8 cellular contexts compared by ENCODE assay signal in the genomic region with DNA sequence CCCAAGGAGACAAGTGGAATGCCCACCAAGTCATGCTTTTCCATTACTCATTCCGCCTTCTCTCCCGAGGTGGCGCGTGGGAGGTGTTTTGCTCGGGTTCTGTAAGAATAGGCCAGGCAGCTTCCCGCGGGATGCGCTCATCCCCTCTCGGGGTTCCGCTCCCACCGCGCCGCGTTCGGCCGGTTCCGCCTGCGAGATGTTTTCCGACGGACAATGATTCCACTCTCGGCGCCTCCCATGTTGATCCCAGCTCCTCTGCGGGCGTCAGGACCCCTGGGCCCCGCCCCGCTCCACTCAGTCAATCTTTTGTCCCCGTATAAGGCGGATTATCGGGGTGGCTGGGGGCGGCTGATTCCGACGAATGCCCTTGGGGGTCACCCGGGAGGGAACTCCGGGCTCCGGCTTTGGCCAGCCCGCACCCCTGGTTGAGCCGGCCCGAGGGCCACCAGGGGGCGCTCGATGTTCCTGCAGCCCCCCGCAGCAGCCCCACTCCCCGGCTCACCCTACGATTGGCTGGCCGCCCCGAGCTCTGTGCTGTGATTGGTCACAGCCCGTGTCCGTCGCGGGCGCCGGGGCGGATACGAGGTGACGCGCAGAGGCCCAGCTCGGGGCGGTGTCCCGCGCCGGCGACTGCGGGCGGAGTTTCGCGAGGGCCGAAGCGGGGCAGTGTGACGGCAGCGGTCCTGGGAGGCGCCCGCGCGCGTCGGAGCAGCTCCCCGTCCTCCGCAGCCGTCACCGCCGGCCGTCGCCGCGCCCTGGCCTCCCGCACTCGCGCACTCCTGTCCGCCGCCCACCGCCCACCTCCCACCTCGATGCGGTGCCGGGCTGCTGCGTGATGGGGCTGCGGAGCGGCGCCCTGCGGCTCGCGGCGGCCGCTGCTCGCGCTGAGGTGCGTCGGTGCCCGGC. TPM values are rescaled to one million over a fixed set of nuclear protein-coding genes. Genes with fewer than 3 reads are reported as not detected.
DNase-seq lines count a peak whose midpoint lies in the region; ATAC-seq and TF ChIP-seq lines count a peak whose summit lies in the region.

A gene with protein sequence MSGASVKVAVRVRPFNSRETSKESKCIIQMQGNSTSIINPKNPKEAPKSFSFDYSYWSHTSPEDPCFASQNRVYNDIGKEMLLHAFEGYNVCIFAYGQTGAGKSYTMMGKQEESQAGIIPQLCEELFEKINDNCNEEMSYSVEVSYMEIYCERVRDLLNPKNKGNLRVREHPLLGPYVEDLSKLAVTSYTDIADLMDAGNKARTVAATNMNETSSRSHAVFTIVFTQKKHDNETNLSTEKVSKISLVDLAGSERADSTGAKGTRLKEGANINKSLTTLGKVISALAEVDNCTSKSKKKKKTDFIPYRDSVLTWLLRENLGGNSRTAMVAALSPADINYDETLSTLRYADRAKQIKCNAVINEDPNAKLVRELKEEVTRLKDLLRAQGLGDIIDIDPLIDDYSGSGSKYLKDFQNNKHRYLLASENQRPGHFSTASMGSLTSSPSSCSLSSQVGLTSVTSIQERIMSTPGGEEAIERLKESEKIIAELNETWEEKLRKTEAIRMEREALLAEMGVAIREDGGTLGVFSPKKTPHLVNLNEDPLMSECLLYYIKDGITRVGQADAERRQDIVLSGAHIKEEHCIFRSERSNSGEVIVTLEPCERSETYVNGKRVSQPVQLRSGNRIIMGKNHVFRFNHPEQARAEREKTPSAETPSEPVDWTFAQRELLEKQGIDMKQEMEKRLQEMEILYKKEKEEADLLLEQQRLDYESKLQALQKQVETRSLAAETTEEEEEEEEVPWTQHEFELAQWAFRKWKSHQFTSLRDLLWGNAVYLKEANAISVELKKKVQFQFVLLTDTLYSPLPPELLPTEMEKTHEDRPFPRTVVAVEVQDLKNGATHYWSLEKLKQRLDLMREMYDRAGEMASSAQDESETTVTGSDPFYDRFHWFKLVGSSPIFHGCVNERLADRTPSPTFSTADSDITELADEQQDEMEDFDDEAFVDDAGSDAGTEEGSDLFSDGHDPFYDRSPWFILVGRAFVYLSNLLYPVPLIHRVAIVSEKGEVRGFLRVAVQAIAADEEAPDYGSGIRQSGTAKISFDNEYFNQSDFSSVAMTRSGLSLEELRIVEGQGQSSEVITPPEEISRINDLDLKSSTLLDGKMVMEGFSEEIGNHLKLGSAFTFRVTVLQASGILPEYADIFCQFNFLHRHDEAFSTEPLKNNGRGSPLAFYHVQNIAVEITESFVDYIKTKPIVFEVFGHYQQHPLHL (N-terminal part only) (plus strand): TSS at position 666 of the 906 bp plus-strand sequence. CDS start 21,759 bp downstream, outside the sequence.

- peak; percentile 96 to 99 (median 98) for TF ChIP-seq CTCF in right lobe of liver (IDR thresholded peaks at IDR 0.05)

- no peaks in the 10 kb centered on the region for H3K36me3 ChIP-seq in right lobe of liver

- peak; percentile 99 for ATAC-seq in GM19372 (IDR thresholded peaks at IDR 0.05; ENCODE audit: low read depth, unreplicated experiment)
- peak; percentile 91 for ATAC-seq in HG03558 (IDR thresholded peaks at IDR 0.05; ENCODE audit: extremely low read depth, unreplicated experiment)
- peak; percentile 91 to 98 (median 96) for ATAC-seq in right lobe of liver

- H3K9me3 ChIP-seq in right lobe of liver: no peaks in the 10 kb centered on the region

- peak; percentile 99 for TF ChIP-seq POLR2A in right lobe of liver (IDR thresholded peaks at IDR 0.05)

- intact Hi-C loops in right lobe of liver (cut with DNase I): loop anchor here (10.0 kb wide), 1 partner anchor 125 kb away; no protein-coding TSS in a partner anchor

- H3K27ac ChIP-seq in right lobe of liver: peak within 1 kb of the TSS; percentile 91 to 96 (median 95)

- H3K4me1 ChIP-seq in right lobe of liver: peaks cover 0 to 18% (median 8%) of the 10 kb centered on the region in 4 donors

- DNase-seq in CD1c-positive myeloid dendritic cell (ENCODE audit: extremely low spot score) (peak; percentile 98), NCI-H774 (lab: John Stamatoyannopoulos, UW) (peak; percentile 87), dermis microvascular lymphatic vessel endothelial cell (ENCODE audit: low read depth in 2 of 2) (peak; percentile 93 to 98), right lobe of liver (peak; percentile 99 to 100 (median 99))
- DNase-seq in activated CD4-positive, alpha-beta T cell treated with anti-CD3 and anti-CD28 coated beads, Interleukin-2, amount 50 U/mL, for 48 hours: peak; percentile 95 to 96
- DNase-seq in stimulated activated CD4-positive, alpha-beta T cell treated with anti-CD3 and anti-CD28 coated beads, Interleukin-4, amount 100 ng/mL, for 4 hours: peak; percentile 95 to 96

- H3K27me3 ChIP-seq in right lobe of liver: no peaks in the 10 kb centered on the region

- under 1% methylated on average over 22 of the region's 107 CpGs for WGBS in right lobe of liver (ENCODE audit: insufficient coverage, low coverage, low lambda C conversion rate, missing lambda C conversion rate)

- H3K4me3 ChIP-seq in right lobe of liver: peak within 1 kb of the TSS; percentile 78 to 89 (median 88)

RNA-seq across cellular contexts. Expression of the gene that starts here (rescaled TPM):
- total RNA-seq in dermis microvascular lymphatic vessel endothelial cell (23.0 and 32.2 TPM in 2 replicates), right lobe of liver (10 to 100 TPM; 21.7 to 29.4 (median 23.2) TPM)

Comparison
In these comparisons a context has a peak if more than half of its experiments do, and no peak if none do; other contexts are left out.
1. Peak in every context shown above with its lines: DNase-seq, ATAC-seq, H3K4me3 ChIP-seq and H3K27ac ChIP-seq.